8 cellular contexts compared by ENCODE assay signal in the genomic region with DNA sequence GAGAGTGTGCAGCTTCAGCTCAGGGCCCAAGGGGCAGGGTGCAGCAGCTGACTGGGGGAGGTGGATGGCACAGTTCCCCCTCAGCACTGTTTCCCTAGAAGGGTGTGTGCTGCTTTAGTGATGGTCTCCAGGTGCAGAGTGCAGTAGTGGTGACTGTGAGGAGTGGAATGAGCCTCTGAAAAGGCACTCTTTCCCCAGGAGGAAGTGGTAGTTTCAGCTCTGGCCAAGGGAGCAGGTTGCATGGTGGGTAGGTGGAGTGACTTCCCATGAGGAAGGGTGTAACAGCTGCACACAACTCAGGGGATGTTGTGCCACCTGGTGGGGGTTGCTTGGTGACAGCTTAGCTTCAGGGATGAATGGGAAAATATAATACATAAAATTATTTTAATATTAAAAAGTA.
DNase-seq lines count a peak whose midpoint lies in the region; ATAC-seq and TF ChIP-seq lines count a peak whose summit lies in the region.

No MANE protein-coding gene starts in this region.

- no peaks in the 10 kb centered on the region for H3K4me1 ChIP-seq in hepatocyte (ENCODE audit: insufficient read depth)

- no peak overlapping the region for H3K4me2 ChIP-seq in hepatocyte

- H3K36me3 ChIP-seq in hepatocyte (replicated peaks; ENCODE audit: insufficient read depth, low read depth), result no peaks in the 10 kb centered on the region

- H3K4me1 Mint-ChIP-seq in activated T-helper 1 cell treated with anti-CD3 and anti-CD28 coated beads, Interleukin-12 subunit alpha, Interleukin-12 subunit beta, Interleukin-2, Interleukin-4 antibody, amounts not matched to agents 30 ng/mL and 10 ng/mL and 1 ng/mL, durations not matched to agents 14 hours and 24 hours and 36 hours (ENCODE audit: low read depth), result no peaks in the 10 kb centered on the region
- H3K4me1 Mint-ChIP-seq in naive thymus-derived CD8-positive, alpha-beta T cell, result no peaks in the 10 kb centered on the region
- no peaks in the 10 kb centered on the region for H3K4me1 Mint-ChIP-seq in activated CD4-positive, alpha-beta memory T cell treated with anti-CD3 and anti-CD28 coated beads for 36 hours (ENCODE audit: low read depth)

- ATAC-seq in HG02610 (IDR thresholded peaks at IDR 0.05; ENCODE audit: unreplicated experiment) (peak; percentile 70), HG02763 (IDR thresholded peaks at IDR 0.05; ENCODE audit: unreplicated experiment) (no peak)
- no peak for ATAC-seq in naive thymus-derived CD8-positive, alpha-beta T cell

- no peaks in the 10 kb centered on the region for H3K9me3 Mint-ChIP-seq in activated T-helper 1 cell treated with anti-CD3 and anti-CD28 coated beads, Interleukin-12 subunit alpha, Interleukin-12 subunit beta, Interleukin-2, Interleukin-4 antibody, amounts not matched to agents 30 ng/mL and 10 ng/mL and 1 ng/mL, durations not matched to agents 14 hours and 24 hours and 36 hours
- H3K9me3 Mint-ChIP-seq in naive thymus-derived CD8-positive, alpha-beta T cell, result peaks cover 0 to 38% (median 6%) of the 10 kb centered on the region in 9 donors
- H3K9me3 Mint-ChIP-seq in activated CD4-positive, alpha-beta memory T cell treated with anti-CD3 and anti-CD28 coated beads for 36 hours, result no peaks in the 10 kb centered on the region

- no peak overlapping the region for H3K4me3 ChIP-seq in hepatocyte

- POLR2A ChIA-PET in GM10248 (lab: Yijun Ruan, JAX), result no interaction called here
- POLR2A ChIA-PET in naive thymus-derived CD8-positive, alpha-beta T cell (lab: Charles Lee), result no interaction called here
- POLR2A ChIA-PET in activated CD4-positive, alpha-beta memory T cell treated with anti-CD3 and anti-CD28 coated beads for 36 hours (lab: Charles Lee), result no interaction called here

- H3K36me3 Mint-ChIP-seq in activated T-helper 1 cell treated with anti-CD3 and anti-CD28 coated beads, Interleukin-12 subunit alpha, Interleukin-12 subunit beta, Interleukin-2, Interleukin-4 antibody, amounts not matched to agents 30 ng/mL and 10 ng/mL and 1 ng/mL, durations not matched to agents 14 hours and 24 hours and 36 hours (ENCODE audit: low read depth), result no peaks in the 10 kb centered on the region
- H3K36me3 Mint-ChIP-seq in naive thymus-derived CD8-positive, alpha-beta T cell, result no peaks in the 10 kb centered on the region
- H3K36me3 Mint-ChIP-seq in activated CD4-positive, alpha-beta memory T cell treated with anti-CD3 and anti-CD28 coated beads for 36 hours, result no peaks in the 10 kb centered on the region

- no peak overlapping the region for H3K27ac Mint-ChIP-seq in activated T-helper 1 cell treated with anti-CD3 and anti-CD28 coated beads, Interleukin-12 subunit alpha, Interleukin-12 subunit beta, Interleukin-2, Interleukin-4 antibody, amounts not matched to agents 30 ng/mL and 10 ng/mL and 1 ng/mL, durations not matched to agents 14 hours and 24 hours and 36 hours
- H3K27ac Mint-ChIP-seq in naive thymus-derived CD8-positive, alpha-beta T cell, result no peak overlapping the region
- no peak overlapping the region for H3K27ac Mint-ChIP-seq in activated CD4-positive, alpha-beta memory T cell treated with anti-CD3 and anti-CD28 coated beads for 36 hours

- H2AFZ ChIP-seq in hepatocyte, result no peak overlapping the region

- TF ChIP-seq CTCF in GM10248 (IDR thresholded peaks at IDR 0.05; ENCODE audit: control extremely low read depth, extremely low read depth, low read depth, missing control alignments), result peak; percentile 3
- peak; percentile 26 for TF ChIP-seq CTCF in hepatocyte (IDR thresholded peaks at IDR 0.05; ENCODE audit: poor library complexity)

- H3K27me3 ChIP-seq in hepatocyte, result no peaks in the 10 kb centered on the region

- H3K9me2 ChIP-seq in hepatocyte (replicated peaks; ENCODE audit: insufficient read depth), result no peaks in the 10 kb centered on the region

- H3K27me3 Mint-ChIP-seq in activated T-helper 1 cell treated with anti-CD3 and anti-CD28 coated beads, Interleukin-12 subunit alpha, Interleukin-12 subunit beta, Interleukin-2, Interleukin-4 antibody, amounts not matched to agents 30 ng/mL and 10 ng/mL and 1 ng/mL, durations not matched to agents 14 hours and 24 hours and 36 hours (ENCODE audit: insufficient read depth), result no peaks in the 10 kb centered on the region
- H3K27me3 Mint-ChIP-seq in naive thymus-derived CD8-positive, alpha-beta T cell, result peaks cover 0 to 3% (median 0%) of the 10 kb centered on the region in 5 donors
- H3K27me3 Mint-ChIP-seq in activated CD4-positive, alpha-beta memory T cell treated with anti-CD3 and anti-CD28 coated beads for 36 hours, result no peaks in the 10 kb centered on the region

- CTCF ChIA-PET in GM10248 (lab: Yijun Ruan, JAX), result interaction anchor here (1.1 to 2.4 kb wide), 8 partner anchors 9 to 1120 kb away, joined by 3 to 13 read pairs (median 4); no protein-coding TSS in a partner anchor
- CTCF ChIA-PET in activated CD4-positive, alpha-beta memory T cell treated with anti-CD3 and anti-CD28 coated beads for 36 hours (lab: Charles Lee), result no interaction called here

- no peaks in the 10 kb centered on the region for H3K9me3 ChIP-seq in hepatocyte (ENCODE audit: low read depth)

- H3K27ac ChIP-seq in hepatocyte, result no peak overlapping the region

- no peaks in the 10 kb centered on the region for H4K20me1 ChIP-seq in hepatocyte (ENCODE audit: insufficient read depth, poor library complexity, severe bottlenecking)

- intact Hi-C loops in activated T-helper 1 cell treated with anti-CD3 and anti-CD28 coated beads, Interleukin-12 subunit alpha, Interleukin-12 subunit beta, Interleukin-2, Interleukin-4 antibody, amounts not matched to agents 30 ng/mL and 10 ng/mL and 1 ng/mL, durations not matched to agents 14 hours and 24 hours and 36 hours (cut with micrococcal nuclease), result no loop called here
- intact Hi-C loops in activated CD4-positive, alpha-beta memory T cell treated with anti-CD3 and anti-CD28 coated beads for 36 hours (cut with micrococcal nuclease), result no loop called here

- no peaks in the 10 kb centered on the region for H3K79me2 ChIP-seq in hepatocyte

- no peak overlapping the region for H3K4me3 Mint-ChIP-seq in activated T-helper 1 cell treated with anti-CD3 and anti-CD28 coated beads, Interleukin-12 subunit alpha, Interleukin-12 subunit beta, Interleukin-2, Interleukin-4 antibody, amounts not matched to agents 30 ng/mL and 10 ng/mL and 1 ng/mL, durations not matched to agents 14 hours and 24 hours and 36 hours
- no peak overlapping the region for H3K4me3 Mint-ChIP-seq in naive thymus-derived CD8-positive, alpha-beta T cell
- no peak overlapping the region for H3K4me3 Mint-ChIP-seq in activated CD4-positive, alpha-beta memory T cell treated with anti-CD3 and anti-CD28 coated beads for 36 hours

- DNase-seq in GM10248 (ENCODE audit: extremely low spot score) (peak; percentile 8), NCI-H446 (lab: John Stamatoyannopoulos, UW) (peak; percentile 15 to 20), hepatocyte (ENCODE audit: low spot score) (peak; percentile 11)
- no peak for DNase-seq in activated T-helper 1 cell treated with anti-CD3 and anti-CD28 coated beads, Interleukin-12 subunit alpha, Interleukin-12 subunit beta, Interleukin-2, Interleukin-4 antibody, amounts not matched to agents 30 ng/mL and 10 ng/mL and 1 ng/mL, durations not matched to agents 14 hours and 24 hours and 36 hours (ENCODE audit: low spot score)
- DNase-seq in naive thymus-derived CD8-positive, alpha-beta T cell, result no peak
- DNase-seq in activated CD4-positive, alpha-beta memory T cell treated with anti-CD3 and anti-CD28 coated beads for 36 hours, result no peak

Comparison
In these comparisons a context has a peak if more than half of its experiments do, and no peak if none do; other contexts are left out.
1. DNase-seq: peak in GM10248 (single experiment), NCI-H446 (2 of 2) and hepatocyte (single experiment); none in activated T-helper 1 cell treated with anti-CD3 and anti-CD28 coated beads, Interleukin-12 subunit alpha, Interleukin-12 subunit beta, Interleukin-2, Interleukin-4 antibody, amounts not matched to agents 30 ng/mL and 10 ng/mL and 1 ng/mL, durations not matched to agents 14 hours and 24 hours and 36 hours (single experiment), naive thymus-derived CD8-positive, alpha-beta T cell (0 of 10) and activated CD4-positive, alpha-beta memory T cell treated with anti-CD3 and anti-CD28 coated beads for 36 hours (single experiment).